Comparison of ENCODE assay signal across 16 cellular contexts in genomic region chr9:107684224-107684623, GRCh38.
A peak's percentile ranks its signal among the peaks of the same experiment; 100 is the strongest.
DNase-seq lines count a peak whose midpoint lies in the region; ATAC-seq, FAIRE-seq and TF ChIP-seq lines count a peak whose summit lies in the region.
"Had no signal": no experiment of that assay in that cellular context is flagged by ENCODE, and none has a peak within 500 bp of the region (broad histone marks: within the 10 kb centered on the region; RNA-seq: fewer than 3 reads in every experiment).

No MANE protein-coding gene starts in this region.

- FAIRE-seq in astrocyte (lab: Jason Lieb, UNC): no peak
- FAIRE-seq: GM12891, small intestine had no signal

- H4K20me1 ChIP-seq in astrocyte (ENCODE audit: insufficient read depth, low read length): no peaks in the 10 kb centered on the region

- H3K4me1 Mint-ChIP-seq in activated CD4-positive, alpha-beta T cell treated with anti-CD3 and anti-CD28 coated beads, Interleukin-2, amount 10 ng/mL, durations not matched to agents 7 days and 5 days: no peaks in the 10 kb centered on the region
- H3K4me1 Mint-ChIP-seq in activated CD4-positive, alpha-beta T cell treated with anti-CD3 and anti-CD28 coated beads, Interleukin-2, amount 10 ng/mL, durations not matched to agents 24 days and 14 days: no peaks in the 10 kb centered on the region
- peaks cover 2% of the 10 kb centered on the region for H3K4me1 Mint-ChIP-seq in astrocyte (ENCODE audit: low read depth, unreplicated experiment)
- peaks cover 0 to 1% (median 0%) of the 10 kb centered on the region in 4 donors for H3K4me1 Mint-ChIP-seq in CD4-positive, alpha-beta memory T cell
- H3K4me1 Mint-ChIP-seq: central memory CD8-positive, alpha-beta T cell had no signal

- H3K36me3 Mint-ChIP-seq in activated CD4-positive, alpha-beta T cell treated with anti-CD3 and anti-CD28 coated beads, Interleukin-2, amount 10 ng/mL, durations not matched to agents 7 days and 5 days (ENCODE audit: low read depth): no peaks in the 10 kb centered on the region
- no peaks in the 10 kb centered on the region for H3K36me3 Mint-ChIP-seq in activated CD4-positive, alpha-beta T cell treated with anti-CD3 and anti-CD28 coated beads, Interleukin-2, amount 10 ng/mL, durations not matched to agents 24 days and 14 days (ENCODE audit: low read depth)
- H3K36me3 Mint-ChIP-seq in astrocyte (ENCODE audit: low read depth, unreplicated experiment): no peaks in the 10 kb centered on the region
- H3K36me3 Mint-ChIP-seq in CD4-positive, alpha-beta memory T cell: no peaks in the 10 kb centered on the region

- no peaks in the 10 kb centered on the region for H3K27me3 Mint-ChIP-seq in activated CD4-positive, alpha-beta T cell treated with anti-CD3 and anti-CD28 coated beads, Interleukin-2, amount 10 ng/mL, durations not matched to agents 7 days and 5 days
- no peaks in the 10 kb centered on the region for H3K27me3 Mint-ChIP-seq in activated CD4-positive, alpha-beta T cell treated with anti-CD3 and anti-CD28 coated beads, Interleukin-2, amount 10 ng/mL, durations not matched to agents 24 days and 14 days
- H3K27me3 Mint-ChIP-seq in astrocyte (ENCODE audit: low read depth, unreplicated experiment): peaks cover 3% of the 10 kb centered on the region
- H3K27me3 Mint-ChIP-seq in CD4-positive, alpha-beta memory T cell: no peaks in the 10 kb centered on the region
- H3K27me3 Mint-ChIP-seq: central memory CD8-positive, alpha-beta T cell had no signal

- no peak for ATAC-seq in GM21576 (IDR thresholded peaks at IDR 0.05; ENCODE audit: unreplicated experiment)

- H3K27me3 ChIP-seq in astrocyte (ENCODE audit: insufficient read depth, low read length): no peaks in the 10 kb centered on the region
- H3K27me3 ChIP-seq in CD4-positive, alpha-beta memory T cell (ENCODE audit: insufficient read depth, low read length): no peaks in the 10 kb centered on the region

- DNase-seq in activated CD4-positive, alpha-beta T cell treated with anti-CD3 and anti-CD28 coated beads, Interleukin-2, amount 10 ng/mL, durations not matched to agents 7 days and 5 days: no peak
- DNase-seq in activated CD4-positive, alpha-beta T cell treated with anti-CD3 and anti-CD28 coated beads, Interleukin-2, amount 10 ng/mL, durations not matched to agents 24 days and 14 days: no peak
- peak; percentile 23 for DNase-seq in astrocyte (ENCODE audit: low read depth)
- DNase-seq in hepatic stellate cell (ENCODE audit: low spot score): peak; percentile 12
- no peak for DNase-seq in NCI-H526 treated with DMSO at 0.1 percent for 48 hours (lab: John Stamatoyannopoulos, UW)
- no peak for DNase-seq in CD4-positive, alpha-beta memory T cell
- no peak for DNase-seq in H4 (ENCODE audit: low spot score)
- DNase-seq: activated naive CD4-positive, alpha-beta T cell treated with Interleukin-2 at 50 U/mL for 16 hours; DMS 273 treated with DMSO at 0.1 percent for 48 hours; KBM-7; NCI-H1930 had no signal

- H3K79me2 ChIP-seq in astrocyte (ENCODE audit: insufficient read depth, low read length): no peaks in the 10 kb centered on the region

- no peaks in the 10 kb centered on the region for H3K9me3 ChIP-seq in astrocyte (ENCODE audit: insufficient read depth, low read depth, low read length)
- H3K9me3 ChIP-seq in CD4-positive, alpha-beta memory T cell (ENCODE audit: control insufficient read depth in 1 of 2, low read length in 2 of 2): no peaks in the 10 kb centered on the region

- H3K27ac Mint-ChIP-seq in activated CD4-positive, alpha-beta T cell treated with anti-CD3 and anti-CD28 coated beads, Interleukin-2, amount 10 ng/mL, durations not matched to agents 7 days and 5 days: peak overlapping the region; percentile 46
- H3K27ac Mint-ChIP-seq in activated CD4-positive, alpha-beta T cell treated with anti-CD3 and anti-CD28 coated beads, Interleukin-2, amount 10 ng/mL, durations not matched to agents 24 days and 14 days: no peak overlapping the region
- no peak overlapping the region for H3K27ac Mint-ChIP-seq in astrocyte (ENCODE audit: unreplicated experiment)
- H3K27ac Mint-ChIP-seq in CD4-positive, alpha-beta memory T cell: no peak overlapping the region

- no peaks in the 10 kb centered on the region for H3K4me1 ChIP-seq in astrocyte (ENCODE audit: insufficient read depth, low read length)
- no peaks in the 10 kb centered on the region for H3K4me1 ChIP-seq in CD4-positive, alpha-beta memory T cell (ENCODE audit: insufficient read depth, low read length)

- no peak overlapping the region for H3K27ac ChIP-seq in astrocyte (ENCODE audit: low read depth, low read length)
- H3K27ac ChIP-seq in CD4-positive, alpha-beta memory T cell (ENCODE audit: low read depth, low read length): no peak overlapping the region

- POLR2A ChIA-PET in activated CD4-positive, alpha-beta T cell treated with anti-CD3 and anti-CD28 coated beads, Interleukin-2, amount 10 ng/mL, durations not matched to agents 7 days and 5 days (lab: Charles Lee): no interaction called here
- POLR2A ChIA-PET in CD4-positive, alpha-beta memory T cell (lab: Charles Lee; ENCODE audit: partially characterized antibody): no interaction called here

- H3K4me3 ChIP-seq in astrocyte (ENCODE audit: insufficient read depth, low read depth, low read length): no peak overlapping the region
- H3K4me3 ChIP-seq in CD4-positive, alpha-beta memory T cell (ENCODE audit: low read length in 2 of 2): no peak overlapping the region
- H3K4me3 ChIP-seq: lung had no signal

- no peak overlapping the region for H3K4me2 ChIP-seq in astrocyte (ENCODE audit: low read length)

- intact Hi-C loops in activated CD4-positive, alpha-beta T cell treated with anti-CD3 and anti-CD28 coated beads, Interleukin-2, amount 10 ng/mL, durations not matched to agents 24 days and 14 days (cut with micrococcal nuclease): no loop called here
- intact Hi-C loops in CD4-positive, alpha-beta memory T cell (cut with micrococcal nuclease): no loop called here

- H3K9me3 Mint-ChIP-seq in activated CD4-positive, alpha-beta T cell treated with anti-CD3 and anti-CD28 coated beads, Interleukin-2, amount 10 ng/mL, durations not matched to agents 7 days and 5 days: no peaks in the 10 kb centered on the region
- H3K9me3 Mint-ChIP-seq in activated CD4-positive, alpha-beta T cell treated with anti-CD3 and anti-CD28 coated beads, Interleukin-2, amount 10 ng/mL, durations not matched to agents 24 days and 14 days: no peaks in the 10 kb centered on the region
- peaks cover 5% of the 10 kb centered on the region for H3K9me3 Mint-ChIP-seq in astrocyte (ENCODE audit: unreplicated experiment)
- H3K9me3 Mint-ChIP-seq in CD4-positive, alpha-beta memory T cell: peaks cover 0 to 6% (median 3%) of the 10 kb centered on the region in 8 donors
- H3K9me3 Mint-ChIP-seq: central memory CD8-positive, alpha-beta T cell had no signal

- TF ChIP-seq CTCF in astrocyte (IDR thresholded peaks at IDR 0.05; ENCODE audit: insufficient read depth, low read depth, low read length): no peak

- CTCF ChIA-PET in activated CD4-positive, alpha-beta T cell treated with anti-CD3 and anti-CD28 coated beads, Interleukin-2, amount 10 ng/mL, durations not matched to agents 7 days and 5 days (lab: Charles Lee): no interaction called here
- CTCF ChIA-PET in CD4-positive, alpha-beta memory T cell (lab: Charles Lee; ENCODE audit: partially characterized antibody): no interaction called here

- H2AFZ ChIP-seq in astrocyte (ENCODE audit: low read depth, low read length): no peak overlapping the region

- H3K9ac ChIP-seq in astrocyte (ENCODE audit: low read length): no peak overlapping the region

- H3K36me3 ChIP-seq in astrocyte (ENCODE audit: insufficient read depth, low read length): no peaks in the 10 kb centered on the region
- no peaks in the 10 kb centered on the region for H3K36me3 ChIP-seq in CD4-positive, alpha-beta memory T cell (ENCODE audit: insufficient read depth, low read length)

- H3K4me3 Mint-ChIP-seq in activated CD4-positive, alpha-beta T cell treated with anti-CD3 and anti-CD28 coated beads, Interleukin-2, amount 10 ng/mL, durations not matched to agents 7 days and 5 days: no peak overlapping the region
- no peak overlapping the region for H3K4me3 Mint-ChIP-seq in activated CD4-positive, alpha-beta T cell treated with anti-CD3 and anti-CD28 coated beads, Interleukin-2, amount 10 ng/mL, durations not matched to agents 24 days and 14 days
- no peak overlapping the region for H3K4me3 Mint-ChIP-seq in astrocyte (ENCODE audit: unreplicated experiment)
- H3K4me3 Mint-ChIP-seq in CD4-positive, alpha-beta memory T cell: no peak overlapping the region
- H3K4me3 Mint-ChIP-seq: central memory CD8-positive, alpha-beta T cell had no signal

Comparison
In these comparisons a context has a peak if more than half of its experiments do, and no peak if none do; other contexts are left out.
1. DNase-seq: peak in astrocyte (single experiment) and hepatic stellate cell (single experiment); none in activated CD4-positive, alpha-beta T cell treated with anti-CD3 and anti-CD28 coated beads, Interleukin-2, amount 10 ng/mL, durations not matched to agents 7 days and 5 days (single experiment), activated CD4-positive, alpha-beta T cell treated with anti-CD3 and anti-CD28 coated beads, Interleukin-2, amount 10 ng/mL, durations not matched to agents 24 days and 14 days (single experiment), NCI-H526 treated with DMSO at 0.1 percent for 48 hours (single experiment), CD4-positive, alpha-beta memory T cell (0 of 5) and H4 (single experiment).